31 cellular contexts compared by ENCODE assay signal in the genomic region with DNA sequence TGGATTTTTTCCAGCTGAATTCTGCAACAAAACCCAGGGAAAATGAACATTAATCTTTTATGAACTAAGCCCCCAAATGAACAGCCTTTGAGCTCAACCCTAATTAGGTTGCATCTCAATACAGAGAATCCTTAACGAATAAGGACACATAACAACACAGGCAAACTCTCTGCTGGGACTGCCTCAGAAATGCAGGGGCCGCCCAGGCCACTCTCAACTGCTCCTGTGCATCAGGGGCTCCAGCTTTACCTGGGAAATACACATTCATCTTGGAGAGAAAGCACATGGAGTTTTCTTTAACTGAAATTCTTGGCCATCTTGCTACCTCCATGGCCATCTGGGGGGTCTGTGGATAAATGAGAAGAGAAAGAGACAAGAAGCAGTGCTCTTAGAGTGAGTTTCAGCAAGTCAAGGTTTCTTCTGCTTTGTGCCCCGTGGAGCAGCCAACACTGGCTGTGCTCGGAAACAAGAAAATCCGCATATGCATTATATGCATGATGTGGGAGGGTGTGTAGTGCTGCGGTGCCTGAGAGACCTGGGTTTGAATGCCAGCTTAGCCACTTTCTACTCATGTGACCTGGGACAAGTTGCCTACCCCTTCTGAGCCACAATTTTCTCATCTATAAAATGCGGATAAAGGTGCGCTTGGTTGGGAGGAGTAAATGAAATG.
"Had no signal": no experiment of that assay in that cellular context is flagged by ENCODE, and none has a peak within 500 bp of the region (broad histone marks: within the 10 kb centered on the region; RNA-seq: fewer than 3 reads in every experiment).

No MANE protein-coding gene starts in this region.

- H3K36me3 ChIP-seq: ascending aorta, breast epithelium, cardiac muscle cell, colonic mucosa, WERI-Rb-1 had no signal

- H3K27ac ChIP-seq: ascending aorta, breast epithelium, cardiac muscle cell, colonic mucosa, WERI-Rb-1 had no signal

- H3K27ac Mint-ChIP-seq: activated CD4-positive, alpha-beta memory T cell treated with anti-CD3 and anti-CD28 coated beads, Interleukin-2, amount 10 ng/mL, durations not matched to agents 7 days and 5 days; activated CD4-positive, alpha-beta T cell treated with anti-CD3 and anti-CD28 coated beads for 36 hours; activated CD4-positive, alpha-beta T cell treated with anti-CD3 and anti-CD28 coated beads, Interleukin-2, amount 10 ng/mL, durations not matched to agents 24 days and 14 days; activated naive CD4-positive, alpha-beta T cell treated with anti-CD3 and anti-CD28 coated beads, Interleukin-2, amount 10 ng/mL, durations not matched to agents 7 days and 5 days; activated naive CD4-positive, alpha-beta T cell treated with anti-CD3 and anti-CD28 coated beads, Interleukin-2, amount 50 U/mL, for 72 hours; activated naive CD8-positive, alpha-beta T cell treated with anti-CD3 and anti-CD28 coated beads, Interleukin-2, amount 10 ng/mL, durations not matched to agents 7 days and 5 days; activated T-cell treated with anti-CD3 and anti-CD28 coated beads, Interleukin-2, amount 50 U/mL, for 24 hours; activated T-cell treated with anti-CD3 and anti-CD28 coated beads, Interleukin-2, amount 50 U/mL, for 72 hours; brain; endodermal cell; T-helper 17 cell; T-helper 2 cell treated with Interferon-gamma antibody and Interleukin-4, amounts not matched to agents 5 μg/mL and 100 μg/mL, for 36 hours had no signal

- ATAC-seq: activated CD4-positive, alpha-beta T cell treated with anti-CD3 and anti-CD28 coated beads for 36 hours; activated naive CD4-positive, alpha-beta T cell treated with anti-CD3 and anti-CD28 coated beads, Interleukin-2, amount 50 U/mL, for 72 hours; activated T-cell treated with anti-CD3 and anti-CD28 coated beads, Interleukin-2, amount 50 U/mL, for 72 hours; esophagus mucosa; T-helper 17 cell had no signal

- DNase-seq: activated CD4-positive, alpha-beta memory T cell treated with anti-CD3 and anti-CD28 coated beads, Interleukin-2, amount 10 ng/mL, durations not matched to agents 7 days and 5 days; activated CD4-positive, alpha-beta T cell treated with anti-CD3 and anti-CD28 coated beads for 36 hours; activated CD4-positive, alpha-beta T cell treated with anti-CD3 and anti-CD28 coated beads, Interleukin-2, amount 10 ng/mL, durations not matched to agents 24 days and 14 days; activated CD4-positive, CD25-positive, alpha-beta regulatory T cell; activated CD4-positive, CD25-positive, alpha-beta regulatory T cell treated with anti-CD3 and anti-CD28 coated beads, Interleukin-2, amount 50 U/mL, for 72 hours; activated CD8-positive, alpha-beta memory T cell treated with anti-CD3 and anti-CD28 coated beads, Interleukin-2, amount 50 U/mL, for 48 hours; activated gamma-delta T cell; activated naive CD4-positive, alpha-beta T cell; activated naive CD4-positive, alpha-beta T cell treated with anti-CD3 and anti-CD28 coated beads, Interleukin-2, amount 10 ng/mL, durations not matched to agents 7 days and 5 days; activated naive CD8-positive, alpha-beta T cell treated with anti-CD3 and anti-CD28 coated beads, Interleukin-2, amount 10 ng/mL, durations not matched to agents 7 days and 5 days; activated T-cell treated with anti-CD3 and anti-CD28 coated beads for 4 hours; activated T-cell treated with anti-CD3 and anti-CD28 coated beads, Interleukin-2, amount 50 U/mL, for 24 hours; activated T-cell treated with anti-CD3 and anti-CD28 coated beads, Interleukin-2, amount 50 U/mL, for 72 hours; central memory CD4-positive, alpha-beta T cell; cerebellar nuclear complex; colonic mucosa; effector memory CD4-positive, alpha-beta T cell; endodermal cell; foreskin fibroblast; head of caudate nucleus; T-helper 1 cell; T-helper 17 cell; T1000; WERI-Rb-1 had no signal

- H3K4me1 ChIP-seq: ascending aorta, breast epithelium, colonic mucosa had no signal

- H3K27me3 ChIP-seq: ascending aorta, colonic mucosa had no signal

- H3K36me3 Mint-ChIP-seq: activated naive CD4-positive, alpha-beta T cell treated with anti-CD3 and anti-CD28 coated beads, Interleukin-2, amount 10 ng/mL, durations not matched to agents 7 days and 5 days; activated naive CD4-positive, alpha-beta T cell treated with anti-CD3 and anti-CD28 coated beads, Interleukin-2, amount 50 U/mL, for 72 hours; activated naive CD8-positive, alpha-beta T cell treated with anti-CD3 and anti-CD28 coated beads, Interleukin-2, amount 10 ng/mL, durations not matched to agents 7 days and 5 days; brain had no signal

- H3K9me3 Mint-ChIP-seq: activated CD4-positive, alpha-beta memory T cell treated with anti-CD3 and anti-CD28 coated beads, Interleukin-2, amount 10 ng/mL, durations not matched to agents 7 days and 5 days; activated CD4-positive, alpha-beta T cell treated with anti-CD3 and anti-CD28 coated beads, Interleukin-2, amount 10 ng/mL, durations not matched to agents 24 days and 14 days; activated naive CD4-positive, alpha-beta T cell treated with anti-CD3 and anti-CD28 coated beads, Interleukin-2, amount 10 ng/mL, durations not matched to agents 7 days and 5 days; activated naive CD4-positive, alpha-beta T cell treated with anti-CD3 and anti-CD28 coated beads, Interleukin-2, amount 50 U/mL, for 72 hours; activated naive CD8-positive, alpha-beta T cell treated with anti-CD3 and anti-CD28 coated beads, Interleukin-2, amount 10 ng/mL, durations not matched to agents 7 days and 5 days; activated T-cell treated with anti-CD3 and anti-CD28 coated beads, Interleukin-2, amount 50 U/mL, for 24 hours; activated T-cell treated with anti-CD3 and anti-CD28 coated beads, Interleukin-2, amount 50 U/mL, for 72 hours; endodermal cell; T-helper 2 cell treated with Interferon-gamma antibody and Interleukin-4, amounts not matched to agents 5 μg/mL and 100 μg/mL, for 36 hours had no signal

- H3K9me3 ChIP-seq: ascending aorta, breast epithelium, colonic mucosa had no signal

- H3K4me3 Mint-ChIP-seq: activated CD4-positive, alpha-beta memory T cell treated with anti-CD3 and anti-CD28 coated beads, Interleukin-2, amount 10 ng/mL, durations not matched to agents 7 days and 5 days; activated CD4-positive, alpha-beta T cell treated with anti-CD3 and anti-CD28 coated beads for 36 hours; activated CD4-positive, alpha-beta T cell treated with anti-CD3 and anti-CD28 coated beads, Interleukin-2, amount 10 ng/mL, durations not matched to agents 24 days and 14 days; activated naive CD4-positive, alpha-beta T cell treated with anti-CD3 and anti-CD28 coated beads, Interleukin-2, amount 10 ng/mL, durations not matched to agents 7 days and 5 days; activated naive CD8-positive, alpha-beta T cell treated with anti-CD3 and anti-CD28 coated beads, Interleukin-2, amount 10 ng/mL, durations not matched to agents 7 days and 5 days; activated T-cell treated with anti-CD3 and anti-CD28 coated beads, Interleukin-2, amount 50 U/mL, for 24 hours; activated T-cell treated with anti-CD3 and anti-CD28 coated beads, Interleukin-2, amount 50 U/mL, for 72 hours; brain; endodermal cell; T-helper 17 cell; T-helper 2 cell treated with Interferon-gamma antibody and Interleukin-4, amounts not matched to agents 5 μg/mL and 100 μg/mL, for 36 hours had no signal

- H3K4me3 ChIP-seq: ascending aorta, breast epithelium, cardiac muscle cell, colonic mucosa had no signal

- H3K4me1 Mint-ChIP-seq: activated CD4-positive, alpha-beta memory T cell treated with anti-CD3 and anti-CD28 coated beads, Interleukin-2, amount 10 ng/mL, durations not matched to agents 7 days and 5 days; activated CD4-positive, alpha-beta T cell treated with anti-CD3 and anti-CD28 coated beads for 36 hours; activated CD4-positive, alpha-beta T cell treated with anti-CD3 and anti-CD28 coated beads, Interleukin-2, amount 10 ng/mL, durations not matched to agents 24 days and 14 days; activated naive CD4-positive, alpha-beta T cell treated with anti-CD3 and anti-CD28 coated beads, Interleukin-2, amount 10 ng/mL, durations not matched to agents 7 days and 5 days had no signal
